Comparison of ENCODE assay signal across 1 cellular context in the genomic region with DNA sequence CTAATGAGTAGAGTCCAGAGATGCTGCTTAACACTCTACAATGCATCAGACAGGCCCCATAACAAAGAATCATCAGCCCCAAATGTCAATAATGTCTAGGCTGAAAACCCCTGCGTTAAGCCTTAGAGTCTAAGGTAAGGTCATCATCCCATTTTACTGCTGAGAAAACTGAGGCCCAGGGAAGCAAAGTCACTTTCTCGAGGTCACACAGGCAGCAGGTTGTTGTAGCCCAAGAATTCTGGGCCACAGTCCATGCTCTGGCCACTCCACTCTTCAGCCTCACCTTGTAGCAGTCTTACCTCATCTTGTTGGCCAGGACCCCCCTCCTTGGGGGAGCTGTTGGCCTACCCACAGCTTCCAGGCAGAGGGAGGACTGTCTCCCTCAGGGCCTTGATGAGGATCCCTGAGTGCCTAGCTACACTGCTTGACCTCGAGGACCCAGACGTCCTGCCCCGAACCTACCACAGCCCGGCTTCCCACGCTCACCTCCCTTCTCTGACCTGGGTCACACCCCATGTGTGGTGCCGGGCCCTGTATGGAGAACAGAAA.
TF ChIP-seq lines count a peak whose summit lies in the region.

No MANE protein-coding gene starts in this region.

TF ChIP-seq in K562, 482 proteins besides CTCF, POLR2A, EP300 and RAD21 (continued from another document):
- TF ChIP-seq, protein P1, sequence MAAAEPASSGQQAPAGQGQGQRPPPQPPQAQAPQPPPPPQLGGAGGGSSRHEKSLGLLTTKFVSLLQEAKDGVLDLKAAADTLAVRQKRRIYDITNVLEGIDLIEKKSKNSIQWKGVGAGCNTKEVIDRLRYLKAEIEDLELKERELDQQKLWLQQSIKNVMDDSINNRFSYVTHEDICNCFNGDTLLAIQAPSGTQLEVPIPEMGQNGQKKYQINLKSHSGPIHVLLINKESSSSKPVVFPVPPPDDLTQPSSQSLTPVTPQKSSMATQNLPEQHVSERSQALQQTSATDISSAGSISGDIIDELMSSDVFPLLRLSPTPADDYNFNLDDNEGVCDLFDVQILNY (CRISPR knock-in tag; IDR thresholded peaks at IDR 0.05), result no peak
- no peak for TF ChIP-seq ZNF134 (CRISPR knock-in tag; conservative IDR thresholded peaks at IDR 0.05)
- TF ChIP-seq HDAC6 (IDR thresholded peaks at IDR 0.05; ENCODE audit: low read depth, low read length), result no peak
- no peak for TF ChIP-seq NFXL1 (CRISPR knock-in tag; IDR thresholded peaks at IDR 0.05)
- TF ChIP-seq, protein P2, sequence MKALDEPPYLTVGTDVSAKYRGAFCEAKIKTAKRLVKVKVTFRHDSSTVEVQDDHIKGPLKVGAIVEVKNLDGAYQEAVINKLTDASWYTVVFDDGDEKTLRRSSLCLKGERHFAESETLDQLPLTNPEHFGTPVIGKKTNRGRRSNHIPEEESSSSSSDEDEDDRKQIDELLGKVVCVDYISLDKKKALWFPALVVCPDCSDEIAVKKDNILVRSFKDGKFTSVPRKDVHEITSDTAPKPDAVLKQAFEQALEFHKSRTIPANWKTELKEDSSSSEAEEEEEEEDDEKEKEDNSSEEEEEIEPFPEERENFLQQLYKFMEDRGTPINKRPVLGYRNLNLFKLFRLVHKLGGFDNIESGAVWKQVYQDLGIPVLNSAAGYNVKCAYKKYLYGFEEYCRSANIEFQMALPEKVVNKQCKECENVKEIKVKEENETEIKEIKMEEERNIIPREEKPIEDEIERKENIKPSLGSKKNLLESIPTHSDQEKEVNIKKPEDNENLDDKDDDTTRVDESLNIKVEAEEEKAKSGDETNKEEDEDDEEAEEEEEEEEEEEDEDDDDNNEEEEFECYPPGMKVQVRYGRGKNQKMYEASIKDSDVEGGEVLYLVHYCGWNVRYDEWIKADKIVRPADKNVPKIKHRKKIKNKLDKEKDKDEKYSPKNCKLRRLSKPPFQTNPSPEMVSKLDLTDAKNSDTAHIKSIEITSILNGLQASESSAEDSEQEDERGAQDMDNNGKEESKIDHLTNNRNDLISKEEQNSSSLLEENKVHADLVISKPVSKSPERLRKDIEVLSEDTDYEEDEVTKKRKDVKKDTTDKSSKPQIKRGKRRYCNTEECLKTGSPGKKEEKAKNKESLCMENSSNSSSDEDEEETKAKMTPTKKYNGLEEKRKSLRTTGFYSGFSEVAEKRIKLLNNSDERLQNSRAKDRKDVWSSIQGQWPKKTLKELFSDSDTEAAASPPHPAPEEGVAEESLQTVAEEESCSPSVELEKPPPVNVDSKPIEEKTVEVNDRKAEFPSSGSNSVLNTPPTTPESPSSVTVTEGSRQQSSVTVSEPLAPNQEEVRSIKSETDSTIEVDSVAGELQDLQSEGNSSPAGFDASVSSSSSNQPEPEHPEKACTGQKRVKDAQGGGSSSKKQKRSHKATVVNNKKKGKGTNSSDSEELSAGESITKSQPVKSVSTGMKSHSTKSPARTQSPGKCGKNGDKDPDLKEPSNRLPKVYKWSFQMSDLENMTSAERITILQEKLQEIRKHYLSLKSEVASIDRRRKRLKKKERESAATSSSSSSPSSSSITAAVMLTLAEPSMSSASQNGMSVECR (CRISPR knock-in tag; IDR thresholded peaks at IDR 0.05), result no peak
- TF ChIP-seq EGR1 (conservative IDR thresholded peaks at IDR 0.05), result peak; percentile 36; the same call in 1 of the 2 replicates
- TF ChIP-seq, protein P3, sequence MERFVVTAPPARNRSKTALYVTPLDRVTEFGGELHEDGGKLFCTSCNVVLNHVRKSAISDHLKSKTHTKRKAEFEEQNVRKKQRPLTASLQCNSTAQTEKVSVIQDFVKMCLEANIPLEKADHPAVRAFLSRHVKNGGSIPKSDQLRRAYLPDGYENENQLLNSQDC (CRISPR knock-in tag; IDR thresholded peaks at IDR 0.05), result no peak
- TF ChIP-seq, protein P4, sequence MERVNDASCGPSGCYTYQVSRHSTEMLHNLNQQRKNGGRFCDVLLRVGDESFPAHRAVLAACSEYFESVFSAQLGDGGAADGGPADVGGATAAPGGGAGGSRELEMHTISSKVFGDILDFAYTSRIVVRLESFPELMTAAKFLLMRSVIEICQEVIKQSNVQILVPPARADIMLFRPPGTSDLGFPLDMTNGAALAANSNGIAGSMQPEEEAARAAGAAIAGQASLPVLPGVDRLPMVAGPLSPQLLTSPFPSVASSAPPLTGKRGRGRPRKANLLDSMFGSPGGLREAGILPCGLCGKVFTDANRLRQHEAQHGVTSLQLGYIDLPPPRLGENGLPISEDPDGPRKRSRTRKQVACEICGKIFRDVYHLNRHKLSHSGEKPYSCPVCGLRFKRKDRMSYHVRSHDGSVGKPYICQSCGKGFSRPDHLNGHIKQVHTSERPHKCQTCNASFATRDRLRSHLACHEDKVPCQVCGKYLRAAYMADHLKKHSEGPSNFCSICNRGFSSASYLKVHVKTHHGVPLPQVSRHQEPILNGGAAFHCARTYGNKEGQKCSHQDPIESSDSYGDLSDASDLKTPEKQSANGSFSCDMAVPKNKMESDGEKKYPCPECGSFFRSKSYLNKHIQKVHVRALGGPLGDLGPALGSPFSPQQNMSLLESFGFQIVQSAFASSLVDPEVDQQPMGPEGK (CRISPR knock-in tag; IDR thresholded peaks at IDR 0.05; ENCODE audit: borderline replicate concordance), result no peak
- TF ChIP-seq, protein P5, sequence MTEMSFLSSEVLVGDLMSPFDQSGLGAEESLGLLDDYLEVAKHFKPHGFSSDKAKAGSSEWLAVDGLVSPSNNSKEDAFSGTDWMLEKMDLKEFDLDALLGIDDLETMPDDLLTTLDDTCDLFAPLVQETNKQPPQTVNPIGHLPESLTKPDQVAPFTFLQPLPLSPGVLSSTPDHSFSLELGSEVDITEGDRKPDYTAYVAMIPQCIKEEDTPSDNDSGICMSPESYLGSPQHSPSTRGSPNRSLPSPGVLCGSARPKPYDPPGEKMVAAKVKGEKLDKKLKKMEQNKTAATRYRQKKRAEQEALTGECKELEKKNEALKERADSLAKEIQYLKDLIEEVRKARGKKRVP (CRISPR knock-in tag; IDR thresholded peaks at IDR 0.05), result no peak
- TF ChIP-seq, protein P6, sequence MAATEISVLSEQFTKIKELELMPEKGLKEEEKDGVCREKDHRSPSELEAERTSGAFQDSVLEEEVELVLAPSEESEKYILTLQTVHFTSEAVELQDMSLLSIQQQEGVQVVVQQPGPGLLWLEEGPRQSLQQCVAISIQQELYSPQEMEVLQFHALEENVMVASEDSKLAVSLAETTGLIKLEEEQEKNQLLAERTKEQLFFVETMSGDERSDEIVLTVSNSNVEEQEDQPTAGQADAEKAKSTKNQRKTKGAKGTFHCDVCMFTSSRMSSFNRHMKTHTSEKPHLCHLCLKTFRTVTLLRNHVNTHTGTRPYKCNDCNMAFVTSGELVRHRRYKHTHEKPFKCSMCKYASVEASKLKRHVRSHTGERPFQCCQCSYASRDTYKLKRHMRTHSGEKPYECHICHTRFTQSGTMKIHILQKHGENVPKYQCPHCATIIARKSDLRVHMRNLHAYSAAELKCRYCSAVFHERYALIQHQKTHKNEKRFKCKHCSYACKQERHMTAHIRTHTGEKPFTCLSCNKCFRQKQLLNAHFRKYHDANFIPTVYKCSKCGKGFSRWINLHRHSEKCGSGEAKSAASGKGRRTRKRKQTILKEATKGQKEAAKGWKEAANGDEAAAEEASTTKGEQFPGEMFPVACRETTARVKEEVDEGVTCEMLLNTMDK (IDR thresholded peaks at IDR 0.05; ENCODE audit: borderline replicate concordance, insufficient read depth, low read depth, low read length, poor library complexity, severe bottlenecking), result no peak
- TF ChIP-seq CBX1 (IDR thresholded peaks at IDR 0.05; ENCODE audit: low read depth), result peak; percentile 93; the same call in 1 of the 2 replicates
- TF ChIP-seq ELF1 (tag; IDR thresholded peaks at IDR 0.05), result no peak
- TF ChIP-seq ZNF274 (IDR thresholded peaks at IDR 0.05; ENCODE audit: borderline replicate concordance, low read depth, low read length), result no peak
- TF ChIP-seq BCOR (IDR thresholded peaks at IDR 0.05), result peak; percentile 99
- TF ChIP-seq CBFB (CRISPR knock-in tag; IDR thresholded peaks at IDR 0.05), result 0 out of 2 replicates have a peak, but pooled peaks have one; percentile 12
- TF ChIP-seq GATA2 (CRISPR knock-in tag; IDR thresholded peaks at IDR 0.05), result no peak
- TF ChIP-seq PTBP1 (IDR thresholded peaks at IDR 0.05; ENCODE audit: low read depth, low read length), result 0 out of 2 replicates have a peak, but pooled peaks have one; percentile 60
- TF ChIP-seq, protein P7, sequence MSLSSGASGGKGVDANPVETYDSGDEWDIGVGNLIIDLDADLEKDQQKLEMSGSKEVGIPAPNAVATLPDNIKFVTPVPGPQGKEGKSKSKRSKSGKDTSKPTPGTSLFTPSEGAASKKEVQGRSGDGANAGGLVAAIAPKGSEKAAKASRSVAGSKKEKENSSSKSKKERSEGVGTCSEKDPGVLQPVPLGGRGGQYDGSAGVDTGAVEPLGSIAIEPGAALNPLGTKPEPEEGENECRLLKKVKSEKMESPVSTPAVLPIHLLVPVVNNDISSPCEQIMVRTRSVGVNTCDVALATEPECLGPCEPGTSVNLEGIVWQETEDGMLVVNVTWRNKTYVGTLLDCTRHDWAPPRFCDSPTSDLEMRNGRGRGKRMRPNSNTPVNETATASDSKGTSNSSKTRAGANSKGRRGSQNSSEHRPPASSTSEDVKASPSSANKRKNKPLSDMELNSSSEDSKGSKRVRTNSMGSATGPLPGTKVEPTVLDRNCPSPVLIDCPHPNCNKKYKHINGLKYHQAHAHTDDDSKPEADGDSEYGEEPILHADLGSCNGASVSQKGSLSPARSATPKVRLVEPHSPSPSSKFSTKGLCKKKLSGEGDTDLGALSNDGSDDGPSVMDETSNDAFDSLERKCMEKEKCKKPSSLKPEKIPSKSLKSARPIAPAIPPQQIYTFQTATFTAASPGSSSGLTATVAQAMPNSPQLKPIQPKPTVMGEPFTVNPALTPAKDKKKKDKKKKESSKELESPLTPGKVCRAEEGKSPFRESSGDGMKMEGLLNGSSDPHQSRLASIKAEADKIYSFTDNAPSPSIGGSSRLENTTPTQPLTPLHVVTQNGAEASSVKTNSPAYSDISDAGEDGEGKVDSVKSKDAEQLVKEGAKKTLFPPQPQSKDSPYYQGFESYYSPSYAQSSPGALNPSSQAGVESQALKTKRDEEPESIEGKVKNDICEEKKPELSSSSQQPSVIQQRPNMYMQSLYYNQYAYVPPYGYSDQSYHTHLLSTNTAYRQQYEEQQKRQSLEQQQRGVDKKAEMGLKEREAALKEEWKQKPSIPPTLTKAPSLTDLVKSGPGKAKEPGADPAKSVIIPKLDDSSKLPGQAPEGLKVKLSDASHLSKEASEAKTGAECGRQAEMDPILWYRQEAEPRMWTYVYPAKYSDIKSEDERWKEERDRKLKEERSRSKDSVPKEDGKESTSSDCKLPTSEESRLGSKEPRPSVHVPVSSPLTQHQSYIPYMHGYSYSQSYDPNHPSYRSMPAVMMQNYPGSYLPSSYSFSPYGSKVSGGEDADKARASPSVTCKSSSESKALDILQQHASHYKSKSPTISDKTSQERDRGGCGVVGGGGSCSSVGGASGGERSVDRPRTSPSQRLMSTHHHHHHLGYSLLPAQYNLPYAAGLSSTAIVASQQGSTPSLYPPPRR (CRISPR knock-in tag; IDR thresholded peaks at IDR 0.05; ENCODE audit: borderline replicate concordance), result peak; percentile 22; the same call in 1 of the 2 replicates
- no peak for TF ChIP-seq RHOXF2B (CRISPR knock-in tag; conservative IDR thresholded peaks at IDR 0.05)
- TF ChIP-seq BHLHE40 (IDR thresholded peaks at IDR 0.05; ENCODE audit: low read length), result no peak
- TF ChIP-seq, protein P8, sequence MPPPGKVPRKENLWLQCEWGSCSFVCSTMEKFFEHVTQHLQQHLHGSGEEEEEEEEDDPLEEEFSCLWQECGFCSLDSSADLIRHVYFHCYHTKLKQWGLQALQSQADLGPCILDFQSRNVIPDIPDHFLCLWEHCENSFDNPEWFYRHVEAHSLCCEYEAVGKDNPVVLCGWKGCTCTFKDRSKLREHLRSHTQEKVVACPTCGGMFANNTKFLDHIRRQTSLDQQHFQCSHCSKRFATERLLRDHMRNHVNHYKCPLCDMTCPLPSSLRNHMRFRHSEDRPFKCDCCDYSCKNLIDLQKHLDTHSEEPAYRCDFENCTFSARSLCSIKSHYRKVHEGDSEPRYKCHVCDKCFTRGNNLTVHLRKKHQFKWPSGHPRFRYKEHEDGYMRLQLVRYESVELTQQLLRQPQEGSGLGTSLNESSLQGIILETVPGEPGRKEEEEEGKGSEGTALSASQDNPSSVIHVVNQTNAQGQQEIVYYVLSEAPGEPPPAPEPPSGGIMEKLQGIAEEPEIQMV (tag; conservative IDR thresholded peaks at IDR 0.05; ENCODE audit: low read depth), result no peak
- TF ChIP-seq, protein P9, sequence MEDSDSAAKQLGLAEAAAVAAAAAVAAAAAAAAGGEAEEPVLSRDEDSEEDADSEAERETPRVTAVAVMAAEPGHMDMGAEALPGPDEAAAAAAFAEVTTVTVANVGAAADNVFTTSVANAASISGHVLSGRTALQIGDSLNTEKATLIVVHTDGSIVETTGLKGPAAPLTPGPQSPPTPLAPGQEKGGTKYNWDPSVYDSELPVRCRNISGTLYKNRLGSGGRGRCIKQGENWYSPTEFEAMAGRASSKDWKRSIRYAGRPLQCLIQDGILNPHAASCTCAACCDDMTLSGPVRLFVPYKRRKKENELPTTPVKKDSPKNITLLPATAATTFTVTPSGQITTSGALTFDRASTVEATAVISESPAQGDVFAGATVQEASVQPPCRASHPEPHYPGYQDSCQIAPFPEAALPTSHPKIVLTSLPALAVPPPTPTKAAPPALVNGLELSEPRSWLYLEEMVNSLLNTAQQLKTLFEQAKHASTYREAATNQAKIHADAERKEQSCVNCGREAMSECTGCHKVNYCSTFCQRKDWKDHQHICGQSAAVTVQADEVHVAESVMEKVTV (CRISPR knock-in tag; IDR thresholded peaks at IDR 0.05), result no peak
- TF ChIP-seq, protein P10, sequence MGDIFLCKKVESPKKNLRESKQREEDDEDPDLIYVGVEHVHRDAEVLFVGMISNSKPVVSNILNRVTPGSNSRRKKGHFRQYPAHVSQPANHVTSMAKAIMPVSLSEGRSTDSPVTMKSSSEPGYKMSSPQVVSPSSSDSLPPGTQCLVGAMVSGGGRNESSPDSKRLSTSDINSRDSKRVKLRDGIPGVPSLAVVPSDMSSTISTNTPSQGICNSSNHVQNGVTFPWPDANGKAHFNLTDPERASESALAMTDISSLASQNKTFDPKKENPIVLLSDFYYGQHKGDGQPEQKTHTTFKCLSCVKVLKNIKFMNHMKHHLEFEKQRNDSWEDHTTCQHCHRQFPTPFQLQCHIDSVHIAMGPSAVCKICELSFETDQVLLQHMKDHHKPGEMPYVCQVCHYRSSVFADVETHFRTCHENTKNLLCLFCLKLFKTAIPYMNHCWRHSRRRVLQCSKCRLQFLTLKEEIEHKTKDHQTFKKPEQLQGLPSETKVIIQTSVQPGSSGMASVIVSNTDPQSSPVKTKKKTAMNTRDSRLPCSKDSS (IDR thresholded peaks at IDR 0.05; ENCODE audit: low read depth, partially characterized antibody), result no peak
- no peak for TF ChIP-seq SUPT5H (IDR thresholded peaks at IDR 0.05)
- TF ChIP-seq, protein P11, sequence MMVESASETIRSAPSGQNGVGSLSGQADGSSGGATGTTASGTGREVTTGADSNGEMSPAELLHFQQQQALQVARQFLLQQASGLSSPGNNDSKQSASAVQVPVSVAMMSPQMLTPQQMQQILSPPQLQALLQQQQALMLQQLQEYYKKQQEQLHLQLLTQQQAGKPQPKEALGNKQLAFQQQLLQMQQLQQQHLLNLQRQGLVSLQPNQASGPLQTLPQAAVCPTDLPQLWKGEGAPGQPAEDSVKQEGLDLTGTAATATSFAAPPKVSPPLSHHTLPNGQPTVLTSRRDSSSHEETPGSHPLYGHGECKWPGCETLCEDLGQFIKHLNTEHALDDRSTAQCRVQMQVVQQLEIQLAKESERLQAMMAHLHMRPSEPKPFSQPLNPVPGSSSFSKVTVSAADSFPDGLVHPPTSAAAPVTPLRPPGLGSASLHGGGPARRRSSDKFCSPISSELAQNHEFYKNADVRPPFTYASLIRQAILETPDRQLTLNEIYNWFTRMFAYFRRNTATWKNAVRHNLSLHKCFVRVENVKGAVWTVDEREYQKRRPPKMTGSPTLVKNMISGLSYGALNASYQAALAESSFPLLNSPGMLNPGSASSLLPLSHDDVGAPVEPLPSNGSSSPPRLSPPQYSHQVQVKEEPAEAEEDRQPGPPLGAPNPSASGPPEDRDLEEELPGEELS (CRISPR knock-in tag; IDR thresholded peaks at IDR 0.05; ENCODE audit: borderline replicate concordance), result 0 out of 2 replicates have a peak, but pooled peaks have one; percentile 53
